15 cellular contexts compared by ENCODE assay signal in genomic region chr2:11315074-11315705, GRCh38.
"Had no signal": no experiment of that assay in that cellular context is flagged by ENCODE, and none has a peak within 500 bp of the region (broad histone marks: within the 10 kb centered on the region; RNA-seq: fewer than 3 reads in every experiment).

No MANE protein-coding gene starts in this region.

- H3K4me1 ChIP-seq: colonic mucosa had no signal

- ATAC-seq: activated CD4-positive, alpha-beta T cell treated with anti-CD3 and anti-CD28 coated beads for 36 hours; esophagus mucosa; left colon; WTC11 had no signal

- DNase-seq: activated CD4-positive, alpha-beta memory T cell treated with anti-CD3 and anti-CD28 coated beads for 36 hours; activated CD4-positive, alpha-beta T cell treated with anti-CD3 and anti-CD28 coated beads for 36 hours; activated T-cell treated with anti-CD3 and anti-CD28 coated beads for 4 hours; central memory CD4-positive, alpha-beta T cell; colonic mucosa; left colon; nephron progenitor cell; nucleus accumbens; stimulated activated CD4-positive, alpha-beta T cell treated with anti-CD3 and anti-CD28 coated beads, Interleukin-15, amount 100 ng/mL, for 24 hours; stimulated activated CD4-positive, alpha-beta T cell treated with anti-CD3 and anti-CD28 coated beads, Interleukin-2, amount 100 ng/mL, for 48 hours; stomach; trophoblast cell had no signal

- H3K27me3 ChIP-seq: colonic mucosa, stomach, vagina had no signal

- H3K36me3 ChIP-seq: colonic mucosa, stomach, vagina had no signal

- H3K4me3 ChIP-seq: colonic mucosa, stomach, vagina had no signal

- H3K27ac ChIP-seq: colonic mucosa, stomach, vagina had no signal

- H3K9me3 ChIP-seq: colonic mucosa, stomach, vagina had no signal
